ENCODE assay signal across 17 cellular contexts in the genomic region with DNA sequence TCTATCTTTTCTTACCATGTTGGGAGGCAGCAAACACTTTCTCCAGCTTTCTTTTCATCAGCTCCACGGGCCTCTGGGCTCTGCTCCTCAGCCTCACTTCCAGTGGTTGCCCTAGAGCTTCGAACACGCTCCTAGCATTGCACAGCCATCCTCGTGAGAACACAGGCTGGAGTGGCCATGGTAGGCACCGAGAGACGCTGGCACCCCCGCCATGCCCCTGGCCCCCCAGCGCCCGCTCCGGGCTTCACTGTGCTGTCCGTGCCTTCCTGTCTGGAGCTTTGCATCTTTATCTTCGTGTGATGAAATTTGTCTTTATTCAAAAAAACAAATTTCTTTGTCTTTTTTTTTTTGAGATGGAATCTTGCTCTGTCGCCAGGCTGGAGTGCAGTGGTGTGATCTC.
DNase-seq lines count a peak whose midpoint lies in the region; ATAC-seq and TF ChIP-seq lines count a peak whose summit lies in the region.
"Had no signal": no experiment of that assay in that cellular context is flagged by ENCODE, and none has a peak within 500 bp of the region (broad histone marks: within the 10 kb centered on the region; RNA-seq: fewer than 3 reads in every experiment).

No MANE protein-coding gene starts in this region.

- DNase-seq in activated CD8-positive, alpha-beta memory T cell treated with anti-CD3 and anti-CD28 coated beads, Interleukin-2, amount 50 U/mL, for 4 hours, result peak; percentile 5
- DNase-seq in activated CD8-positive, alpha-beta memory T cell treated with anti-CD3 and anti-CD28 coated beads, Interleukin-2, amount 50 U/mL, for 48 hours, result no peak
- DNase-seq in RWPE2 (ENCODE audit: low spot score) (peak; percentile 34), osteoblast (ENCODE audit: insufficient read length, low spot score, missing footprints) (peak; percentile 46), upper lobe of right lung (peak; percentile 52), foreskin melanocyte (no peak), AML-193 (lab: John Stamatoyannopoulos, UW) (no peak), smooth muscle cell (lab: John Stamatoyannopoulos, UW; ENCODE audit: unreplicated experiment) (no peak)
- DNase-seq: DMS79; GM23248; NCI-H1417; NCI-H187 treated with DMSO at 0.1 percent for 48 hours; NCI-H2171; NCI-H446 treated with DMSO at 0.1 percent for 48 hours; NK-92 treated with Interleukin-12 subunit alpha and Interleukin-12 subunit beta, amount 100 ng/mL, for 24 hours had no signal

- no peak overlapping the region for H3K9ac ChIP-seq in smooth muscle cell (ENCODE audit: low read depth)
- H3K9ac ChIP-seq: BLaER1, GM23248 had no signal

- H4K20me1 ChIP-seq in osteoblast (ENCODE audit: insufficient read depth, low read length) (no peaks in the 10 kb centered on the region), smooth muscle cell (ENCODE audit: low read depth) (no peaks in the 10 kb centered on the region)
- H4K20me1 ChIP-seq: BLaER1 had no signal

- intact Hi-C loops in upper lobe of right lung (cut with DNase I), result no loop called here

- TF ChIP-seq CTCF in RWPE2 (IDR thresholded peaks at IDR 0.05; ENCODE audit: poor library complexity, severe bottlenecking), result no peak
- no peak for TF ChIP-seq CTCF in osteoblast (IDR thresholded peaks at IDR 0.05; ENCODE audit: extremely low read depth, low read depth, low read length)
- no peak for TF ChIP-seq CTCF in upper lobe of right lung (IDR thresholded peaks at IDR 0.05)
- no peak for TF ChIP-seq CTCF in smooth muscle cell (IDR thresholded peaks at IDR 0.05; ENCODE audit: borderline replicate concordance, insufficient read depth, poor library complexity, severe bottlenecking)

- H2AFZ ChIP-seq in osteoblast (ENCODE audit: low read length), result no peak overlapping the region
- no peak overlapping the region for H2AFZ ChIP-seq in smooth muscle cell (ENCODE audit: low read depth)
- H2AFZ ChIP-seq: GM23248 had no signal

- no peaks in the 10 kb centered on the region for H3K36me3 ChIP-seq in RWPE2 (ENCODE audit: low read depth)
- no peaks in the 10 kb centered on the region for H3K36me3 ChIP-seq in osteoblast (ENCODE audit: insufficient read depth, low read length)
- no peaks in the 10 kb centered on the region for H3K36me3 ChIP-seq in upper lobe of right lung
- H3K36me3 ChIP-seq in smooth muscle cell (ENCODE audit: low read depth), result no peaks in the 10 kb centered on the region
- H3K36me3 ChIP-seq: BLaER1 had no signal

- no peak overlapping the region for H3K4me3 ChIP-seq in RWPE2 (ENCODE audit: severe bottlenecking)
- no peak overlapping the region for H3K4me3 ChIP-seq in osteoblast (ENCODE audit: insufficient read depth, low read length)
- no peak overlapping the region for H3K4me3 ChIP-seq in upper lobe of right lung
- no peak overlapping the region for H3K4me3 ChIP-seq in smooth muscle cell
- H3K4me3 ChIP-seq: BLaER1, GM23248 had no signal

- WGBS in smooth muscle cell (ENCODE audit: low lambda C conversion rate), result 76% methylated on average over 13 of the region's 13 CpGs

- H3K79me2 ChIP-seq in osteoblast (ENCODE audit: insufficient read depth, low read length), result no peaks in the 10 kb centered on the region
- no peaks in the 10 kb centered on the region for H3K79me2 ChIP-seq in smooth muscle cell (ENCODE audit: low read depth)

- H3K27me3 ChIP-seq in RWPE2 (ENCODE audit: insufficient read depth, poor library complexity, severe bottlenecking), result peaks cover 27% of the 10 kb centered on the region
- H3K27me3 ChIP-seq in osteoblast (ENCODE audit: insufficient read depth, low read length), result no peaks in the 10 kb centered on the region
- H3K27me3 ChIP-seq in upper lobe of right lung, result peaks cover 6% of the 10 kb centered on the region
- no peaks in the 10 kb centered on the region for H3K27me3 ChIP-seq in smooth muscle cell (ENCODE audit: low read depth)
- H3K27me3 ChIP-seq: BLaER1 had no signal

- ATAC-seq in RWPE2 (ENCODE audit: low read depth) (no peak), upper lobe of right lung (no peak)
- ATAC-seq: HCT116 had no signal

- no peak overlapping the region for H3K4me2 ChIP-seq in osteoblast (ENCODE audit: insufficient read depth, low read length)
- no peak overlapping the region for H3K4me2 ChIP-seq in smooth muscle cell
- H3K4me2 ChIP-seq: BLaER1 had no signal

- H3K4me1 ChIP-seq in RWPE2 (ENCODE audit: insufficient read depth, poor library complexity, severe bottlenecking) (no peaks in the 10 kb centered on the region), osteoblast (ENCODE audit: insufficient read depth, low read length) (no peaks in the 10 kb centered on the region), upper lobe of right lung (no peaks in the 10 kb centered on the region), smooth muscle cell (ENCODE audit: low read depth) (no peaks in the 10 kb centered on the region)
- H3K4me1 ChIP-seq: BLaER1 had no signal

- H3F3A ChIP-seq in smooth muscle cell (ENCODE audit: low read depth), result no peaks in the 10 kb centered on the region

- H3K9me3 ChIP-seq in RWPE2 (ENCODE audit: severe bottlenecking) (peaks cover 3% of the 10 kb centered on the region), osteoblast (ENCODE audit: low read depth, low read length) (no peaks in the 10 kb centered on the region), upper lobe of right lung (no peaks in the 10 kb centered on the region), smooth muscle cell (replicated peaks; ENCODE audit: low read depth) (peaks cover 7% of the 10 kb centered on the region)
- H3K9me3 ChIP-seq: BLaER1 had no signal

- H3K27ac ChIP-seq in RWPE2 (ENCODE audit: poor library complexity, severe bottlenecking) (no peak overlapping the region), osteoblast (ENCODE audit: low read depth, low read length) (no peak overlapping the region), upper lobe of right lung (no peak overlapping the region), smooth muscle cell (ENCODE audit: low read depth) (no peak overlapping the region)
- H3K27ac ChIP-seq: BLaER1, GM23248 had no signal

Comparison
In these comparisons a context has a peak if more than half of its experiments do, and no peak if none do; other contexts are left out.
1. DNase-seq: peak in activated CD8-positive, alpha-beta memory T cell treated with anti-CD3 and anti-CD28 coated beads, Interleukin-2, amount 50 U/mL, for 4 hours (single experiment), RWPE2 (single experiment), osteoblast (single experiment) and upper lobe of right lung (single experiment); none in activated CD8-positive, alpha-beta memory T cell treated with anti-CD3 and anti-CD28 coated beads, Interleukin-2, amount 50 U/mL, for 48 hours (single experiment), foreskin melanocyte (single experiment), AML-193 (0 of 2) and smooth muscle cell (single experiment).